In genomic region chr10:29689001-29689400, GRCh38 we compare ENCODE assay signal across 9 cellular contexts. TPM values are rescaled to one million over a fixed set of nuclear protein-coding genes. Genes with fewer than 3 reads are reported as not detected.
DNase-seq lines count a peak whose midpoint lies in the region; ATAC-seq and TF ChIP-seq lines count a peak whose summit lies in the region.
"Had no signal": no experiment of that assay in that cellular context is flagged by ENCODE, and none has a peak within 500 bp of the region (broad histone marks: within the 10 kb centered on the region; RNA-seq: fewer than 3 reads in every experiment).

No MANE protein-coding gene starts in this region.

- no TSS peak for BruUV-seq in Panc1 (replicated peaks; lab: Mats Ljungman, UMichigan)

- H3K9me3 ChIP-seq in Panc1 (ENCODE audit: control insufficient read depth, insufficient read depth, low read depth, low read length) (no peaks in the 10 kb centered on the region), spleen (no peaks in the 10 kb centered on the region)

- CTCF ChIA-PET in Panc1 (lab: Charles Lee), result no interaction called here
- CTCF ChIA-PET in activated CD8-positive, alpha-beta memory T cell treated with anti-CD3 and anti-CD28 coated beads, Interleukin-2, amount 10 ng/mL, durations not matched to agents 7 days and 5 days (lab: Charles Lee), result interaction anchor here (1.4 to 1.8 kb wide), 2 partner anchors 10 to 47 kb away, joined by 3 to 6 read pairs; no protein-coding TSS in a partner anchor

- peak; percentile 94 to 95 for ATAC-seq in activated CD4-positive, CD25-positive, alpha-beta regulatory T cell treated with anti-CD3 and anti-CD28 coated beads, Interleukin-2, amount 50 U/mL, for 24 hours
- ATAC-seq in Panc1 (peak; percentile 53), HG02588 (IDR thresholded peaks at IDR 0.05; ENCODE audit: unreplicated experiment) (no peak)
- no peak for ATAC-seq in activated CD8-positive, alpha-beta memory T cell treated with anti-CD3 and anti-CD28 coated beads, Interleukin-2, amount 10 ng/mL, durations not matched to agents 7 days and 5 days

- TF ChIP-seq CTCF in Panc1 (IDR thresholded peaks at IDR 0.05) (no peak), epithelial cell of esophagus (IDR thresholded peaks at IDR 0.05; ENCODE audit: insufficient read depth, low read depth, low read length, missing control alignments) (no peak), spleen (IDR thresholded peaks at IDR 0.05 in 8 of 11, conservative IDR thresholded peaks at IDR 0.05 in 3 of 11) (no peak)

- H3K9me3 Mint-ChIP-seq in activated CD8-positive, alpha-beta memory T cell treated with anti-CD3 and anti-CD28 coated beads, Interleukin-2, amount 10 ng/mL, durations not matched to agents 7 days and 5 days (ENCODE audit: low read depth), result no peaks in the 10 kb centered on the region
- H3K9me3 Mint-ChIP-seq: IgD-negative memory B cell had no signal

- H3K27ac ChIP-seq in Panc1 (ENCODE audit: low read length) (peak overlapping the region; percentile 70), spleen (peak overlapping the region in 6 of 8 donors; percentile 53 to 90 (median 78))

- H3K4me3 Mint-ChIP-seq in activated CD8-positive, alpha-beta memory T cell treated with anti-CD3 and anti-CD28 coated beads, Interleukin-2, amount 10 ng/mL, durations not matched to agents 7 days and 5 days, result no peak overlapping the region
- H3K4me3 Mint-ChIP-seq: IgD-negative memory B cell had no signal

- no peaks in the 10 kb centered on the region for H3K36me3 Mint-ChIP-seq in activated CD8-positive, alpha-beta memory T cell treated with anti-CD3 and anti-CD28 coated beads, Interleukin-2, amount 10 ng/mL, durations not matched to agents 7 days and 5 days
- H3K36me3 Mint-ChIP-seq: IgD-negative memory B cell had no signal

- intact Hi-C loops in Panc1 (cut with micrococcal nuclease; ENCODE audit: unreplicated experiment), result no loop called here
- intact Hi-C loops in spleen (cut with DNase I; ENCODE audit: low total_unique reads), result no loop called here

- POLR2A ChIA-PET in Panc1 (lab: Charles Lee), result no interaction called here

- H3K4me1 ChIP-seq in Panc1 (ENCODE audit: control insufficient read depth, insufficient read depth, low read length), result peaks cover 47% of the 10 kb centered on the region
- peaks cover 0 to 45% (median 8%) of the 10 kb centered on the region in 6 donors for H3K4me1 ChIP-seq in spleen

- no peak overlapping the region for H3K27ac Mint-ChIP-seq in activated CD8-positive, alpha-beta memory T cell treated with anti-CD3 and anti-CD28 coated beads, Interleukin-2, amount 10 ng/mL, durations not matched to agents 7 days and 5 days
- H3K27ac Mint-ChIP-seq: IgD-negative memory B cell had no signal

- in situ Hi-C loops in Panc1 (cut with HindIII; ENCODE audit: low pct_unique_long_range_greater_than_20kb, low sequenced_read_pairs), result no loop called here

- H3K4me1 Mint-ChIP-seq in activated CD8-positive, alpha-beta memory T cell treated with anti-CD3 and anti-CD28 coated beads, Interleukin-2, amount 10 ng/mL, durations not matched to agents 7 days and 5 days, result peaks cover 7% of the 10 kb centered on the region

- TF ChIP-seq POLR2A in spleen (IDR thresholded peaks at IDR 0.05), result no peak

- peaks cover 3% of the 10 kb centered on the region for H3K27me3 Mint-ChIP-seq in activated CD8-positive, alpha-beta memory T cell treated with anti-CD3 and anti-CD28 coated beads, Interleukin-2, amount 10 ng/mL, durations not matched to agents 7 days and 5 days
- H3K27me3 Mint-ChIP-seq: IgD-negative memory B cell had no signal

- no peak for DNase-seq in activated CD4-positive, CD25-positive, alpha-beta regulatory T cell treated with anti-CD3 and anti-CD28 coated beads, Interleukin-2, amount 50 U/mL, for 72 hours
- DNase-seq in Panc1 (ENCODE audit: low read depth, low spot score) (peak; percentile 33), epithelial cell of esophagus (ENCODE audit: low read depth) (peak; percentile 76), spleen (no peak), amygdala (lab: John Stamatoyannopoulos, UW) (no peak)
- no peak for DNase-seq in activated CD8-positive, alpha-beta memory T cell treated with anti-CD3 and anti-CD28 coated beads, Interleukin-2, amount 10 ng/mL, durations not matched to agents 7 days and 5 days

- H3K27me3 ChIP-seq in Panc1 (ENCODE audit: control insufficient read depth, insufficient read depth, low read length) (no peaks in the 10 kb centered on the region), spleen (replicated peaks in 1 of 7) (no peaks in the 10 kb centered on the region)

- WGBS in spleen, 5 donors, result 63 to 71% (median 68%) methylated on average over 7 of the region's 7 CpGs

- H3K36me3 ChIP-seq in Panc1 (ENCODE audit: control insufficient read depth, insufficient read depth, low read length), result no peaks in the 10 kb centered on the region
- H3K36me3 ChIP-seq in spleen, result peaks cover 0 to 10% (median 0%) of the 10 kb centered on the region in 6 donors

- H3K4me3 ChIP-seq in Panc1 (ENCODE audit: low read depth in 2 of 2, low read length in 2 of 2) (peak overlapping the region in 1 of 2 experiments; percentile 30; a peak in 2 of 4 replicates), epithelial cell of esophagus (ENCODE audit: low read length) (no peak overlapping the region), spleen (no peak overlapping the region)

RNA-seq across cellular contexts. Expression of gene SVIL, which starts 54.2 kb away (rescaled TPM):
- total RNA-seq in Panc1 (2021; ENCODE audit: unreplicated experiment) (72.8 TPM), spleen (10 to 100 TPM; 13.6 to 65.3 (median 24.3) TPM)
- 64.8 TPM for polyA plus RNA-seq in Panc1 (2012; ENCODE audit: insufficient read length)
- 1 to 10 TPM; 1.4 to 2.3 (median 1.6) TPM for polyA plus RNA-seq in spleen
- 1 to 10 TPM; 1.0 to 3.7 TPM for total RNA-seq in activated CD8-positive, alpha-beta memory T cell treated with anti-CD3 and anti-CD28 coated beads, Interleukin-2, amount 10 ng/mL, durations not matched to agents 7 days and 5 days

Comparison
In these comparisons a context has a peak if more than half of its experiments do, and no peak if none do; other contexts are left out.
1. ATAC-seq: peak in activated CD4-positive, CD25-positive, alpha-beta regulatory T cell treated with anti-CD3 and anti-CD28 coated beads, Interleukin-2, amount 50 U/mL, for 24 hours (2 of 2) and Panc1 (single experiment); none in activated CD8-positive, alpha-beta memory T cell treated with anti-CD3 and anti-CD28 coated beads, Interleukin-2, amount 10 ng/mL, durations not matched to agents 7 days and 5 days (single experiment) and HG02588 (single experiment).
2. DNase-seq: peak in Panc1 (single experiment) and epithelial cell of esophagus (single experiment); none in activated CD4-positive, CD25-positive, alpha-beta regulatory T cell treated with anti-CD3 and anti-CD28 coated beads, Interleukin-2, amount 50 U/mL, for 72 hours (single experiment), spleen (single experiment), amygdala (0 of 56) and activated CD8-positive, alpha-beta memory T cell treated with anti-CD3 and anti-CD28 coated beads, Interleukin-2, amount 10 ng/mL, durations not matched to agents 7 days and 5 days (single experiment).